In the genomic region with DNA sequence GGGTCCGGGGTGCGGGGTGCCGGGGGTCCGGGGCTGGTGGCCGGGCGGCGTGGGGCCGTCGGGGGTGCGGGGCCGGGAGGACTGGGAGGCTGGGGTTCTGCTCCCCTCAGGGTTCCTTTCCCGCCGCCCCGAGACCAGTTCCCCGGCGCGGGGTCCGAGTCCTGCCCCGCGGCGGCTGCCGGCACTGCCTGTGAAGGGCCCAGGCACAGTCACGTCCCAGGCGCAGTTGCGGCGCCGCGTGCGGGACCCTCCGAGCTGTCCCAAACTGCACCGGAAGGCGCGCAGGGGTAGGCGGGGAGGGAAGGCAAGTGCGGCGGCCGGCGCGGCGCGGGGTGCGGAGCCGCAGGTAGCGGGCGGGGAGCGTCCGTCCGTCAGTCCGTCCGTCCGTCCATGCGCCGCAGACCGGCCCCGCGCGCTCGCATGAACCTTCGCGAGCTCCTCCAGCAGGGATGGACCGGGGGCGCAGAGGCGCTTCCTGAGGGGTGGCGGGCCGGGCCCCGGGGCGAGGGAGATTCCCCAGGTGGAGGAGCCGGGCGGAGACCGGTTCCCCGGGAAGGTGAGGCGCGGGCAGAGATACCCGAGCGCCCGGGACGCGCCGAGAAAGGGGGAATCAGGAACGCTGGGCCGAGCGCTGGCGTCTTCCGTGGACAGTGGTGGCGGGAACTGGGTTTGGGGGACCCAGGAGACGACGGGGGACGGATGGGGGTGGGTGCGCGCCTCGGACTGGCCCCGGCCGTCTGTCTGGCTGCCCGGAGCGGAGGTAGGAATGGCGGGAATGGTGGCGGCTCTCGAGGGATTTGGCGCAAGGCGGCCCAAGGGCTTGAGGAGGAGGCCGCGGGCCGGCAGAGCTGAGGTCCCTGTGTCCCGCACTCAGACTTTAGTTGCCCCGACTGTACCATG, we compare ENCODE assay signal across 8 cellular contexts. TPM values are rescaled to one million over a fixed set of nuclear protein-coding genes. Genes with fewer than 3 reads are reported as not detected.
DNase-seq lines count a peak whose midpoint lies in the region; ATAC-seq and TF ChIP-seq lines count a peak whose summit lies in the region.

No MANE protein-coding gene starts in this region.

- peak overlapping the region; percentile 35; the same call in 1 of the 2 replicates for H3K4me3 ChIP-seq in Jurkat, Clone E6-1 (ENCODE audit: low read length)
- peak overlapping the region; percentile 31 to 49 for H3K4me3 ChIP-seq in foreskin fibroblast (ENCODE audit: low read depth in 1 of 2, low read length in 2 of 2)

- no peak for DNase-seq in Jurkat, Clone E6-1 (ENCODE audit: low read depth, low spot score)
- DNase-seq in activated T-cell treated with anti-CD3 and anti-CD28 coated beads for 48 hours (ENCODE audit: low read depth), result peak; percentile 44
- DNase-seq in foreskin fibroblast, result no peak
- DNase-seq in retina, result peak; percentile 48
- DNase-seq in NCI-H1092 (lab: John Stamatoyannopoulos, UW), result no peak
- no peak for DNase-seq in hepatic stellate cell (ENCODE audit: low spot score)

- TF ChIP-seq CTCF in foreskin fibroblast (IDR thresholded peaks at IDR 0.05; ENCODE audit: low read depth, low read length), result no peak

- ATAC-seq in GM18870 (IDR thresholded peaks at IDR 0.05; ENCODE audit: unreplicated experiment) (no peak), GM19467 (IDR thresholded peaks at IDR 0.05; ENCODE audit: unreplicated experiment) (no peak)

RNA-seq across cellular contexts. Expression of gene ADORA2A, which starts 3.1 kb away (rescaled TPM):
- 6.1 TPM for polyA plus RNA-seq in Jurkat, Clone E6-1 (2012; ENCODE audit: insufficient read depth, insufficient read length)

Comparison
In these comparisons a context has a peak if more than half of its experiments do, and no peak if none do; other contexts are left out.
1. DNase-seq: peak in activated T-cell treated with anti-CD3 and anti-CD28 coated beads for 48 hours (single experiment) and retina (single experiment); none in Jurkat, Clone E6-1 (single experiment), foreskin fibroblast (0 of 2), NCI-H1092 (single experiment) and hepatic stellate cell (single experiment).